18 cellular contexts compared by ENCODE assay signal in genomic region chr1:61808968-61809367, GRCh38.
DNase-seq lines count a peak whose midpoint lies in the region; ATAC-seq and TF ChIP-seq lines count a peak whose summit lies in the region.
"Had no signal": no experiment of that assay in that cellular context is flagged by ENCODE, and none has a peak within 500 bp of the region (broad histone marks: within the 10 kb centered on the region; RNA-seq: fewer than 3 reads in every experiment).

No MANE protein-coding gene starts in this region.

- intact Hi-C loops in PC-3 (cut with micrococcal nuclease), result no loop called here
- intact Hi-C loops in sciatic nerve (cut with DNase I), result no loop called here

- no peak overlapping the region for H3K27ac ChIP-seq in PC-3 (ENCODE audit: low read length)
- no peak overlapping the region for H3K27ac ChIP-seq in fibroblast of lung (ENCODE audit: insufficient read depth, low read length)
- H3K27ac ChIP-seq: 22Rv1 had no signal

- no peaks in the 10 kb centered on the region for H3K4me1 ChIP-seq in PC-3 (ENCODE audit: insufficient read depth, low read length)
- no peaks in the 10 kb centered on the region for H3K4me1 ChIP-seq in fibroblast of lung (ENCODE audit: control insufficient read depth, extremely low read depth, insufficient read depth, low read length)

- CTCF ChIA-PET in PC-3 (lab: Charles Lee), result no interaction called here

- no peak for ATAC-seq in PC-3
- peak; percentile 39 for ATAC-seq in sciatic nerve
- no peak for ATAC-seq in HG03039 (IDR thresholded peaks at IDR 0.05; ENCODE audit: unreplicated experiment)
- no peak for ATAC-seq in GM18858 (IDR thresholded peaks at IDR 0.05; ENCODE audit: unreplicated experiment)

- no peaks in the 10 kb centered on the region for H3K9me2 ChIP-seq in PC-3 (replicated peaks; ENCODE audit: low read length)

- H3K4me3 ChIP-seq in PC-3 (ENCODE audit: low read length), result no peak overlapping the region
- no peak overlapping the region for H3K4me3 ChIP-seq in fibroblast of lung (replicated peaks in 1 of 4; ENCODE audit: control extremely low read depth in 1 of 4, insufficient read depth in 1 of 4, low read depth in 3 of 4, low read length in 4 of 4)
- H3K4me3 ChIP-seq: smooth muscle cell had no signal

- POLR2A ChIA-PET in PC-3 (lab: Charles Lee; ENCODE audit: unreplicated experiment), result no interaction called here

- H3F3A ChIP-seq in PC-3 (ENCODE audit: low read length, unreplicated experiment), result no peaks in the 10 kb centered on the region

- no peak overlapping the region for H3K9ac ChIP-seq in PC-3 (ENCODE audit: low read length)
- no peak overlapping the region for H3K9ac ChIP-seq in fibroblast of lung (ENCODE audit: insufficient read depth, low read length)

- peak; percentile 12 for DNase-seq in DMS 273 (lab: John Stamatoyannopoulos, UW; ENCODE audit: unreplicated experiment)
- DNase-seq in DMS 273 treated with DMSO at 0.1 percent for 48 hours (lab: John Stamatoyannopoulos, UW), result no peak
- peak; percentile 1 for DNase-seq in PC-3
- peak; percentile 31 to 64 for DNase-seq in fibroblast of lung (ENCODE audit: low read depth in 2 of 2)
- DNase-seq in sciatic nerve (ENCODE audit: low spot score), result no peak
- DNase-seq in activated CD4-positive, alpha-beta T cell treated with anti-CD3 and anti-CD28 coated beads for 4 hours, result no peak
- DNase-seq: activated CD4-positive, alpha-beta T cell treated with anti-CD3 and anti-CD28 coated beads, Interleukin-2, amount 50 U/mL, for 1 hour; activated CD8-positive, alpha-beta memory T cell treated with anti-CD3 and anti-CD28 coated beads, Interleukin-2, amount 50 U/mL, for 48 hours; activated gamma-delta T cell; amniotic stem cell; Calu3; midbrain; NK-92 treated with Interleukin-12 subunit alpha and Interleukin-12 subunit beta, amount 100 ng/mL, for 24 hours; SW 1271 had no signal

- TF ChIP-seq CTCF in PC-3 (conservative IDR thresholded peaks at IDR 0.05; ENCODE audit: low read depth, low read length) (no peak), fibroblast of lung (conservative IDR thresholded peaks at IDR 0.05 in 1 of 2, IDR thresholded peaks at IDR 0.05 in 1 of 2; ENCODE audit: low read depth in 1 of 2, low read length in 2 of 2) (no peak)

- H2AFZ ChIP-seq in PC-3 (ENCODE audit: low read length) (no peak overlapping the region), fibroblast of lung (ENCODE audit: low read length) (no peak overlapping the region)

- H3K27me3 ChIP-seq in PC-3 (ENCODE audit: low read length) (no peaks in the 10 kb centered on the region), fibroblast of lung (ENCODE audit: control insufficient read depth, insufficient read depth, low read length) (no peaks in the 10 kb centered on the region)

- H3K4me2 ChIP-seq in PC-3 (ENCODE audit: low read length) (no peak overlapping the region), fibroblast of lung (ENCODE audit: extremely low read depth, insufficient read depth, low read length) (no peak overlapping the region)
- H3K4me2 ChIP-seq: smooth muscle cell had no signal

- H3K36me3 ChIP-seq in PC-3 (ENCODE audit: low read depth, low read length) (peaks cover 15% of the 10 kb centered on the region), fibroblast of lung (ENCODE audit: control insufficient read depth, insufficient read depth, low read length) (no peaks in the 10 kb centered on the region)

- H3K9me3 ChIP-seq in PC-3 (ENCODE audit: low read length), result no peaks in the 10 kb centered on the region
- no peaks in the 10 kb centered on the region for H3K9me3 ChIP-seq in fibroblast of lung (ENCODE audit: control insufficient read depth, insufficient read depth, low read depth, low read length)

- no peaks in the 10 kb centered on the region for H4K20me1 ChIP-seq in PC-3 (ENCODE audit: low read length)
- H4K20me1 ChIP-seq in fibroblast of lung (ENCODE audit: control insufficient read depth, extremely low read depth, insufficient read depth, low read length), result no peaks in the 10 kb centered on the region

- H3K79me2 ChIP-seq in PC-3 (ENCODE audit: low read length) (no peaks in the 10 kb centered on the region), fibroblast of lung (ENCODE audit: control insufficient read depth, insufficient read depth, low read length) (no peaks in the 10 kb centered on the region)

- BruUV-seq in PC-3 (replicated peaks; lab: Mats Ljungman, UMichigan), result no TSS peak

Comparison
In these comparisons a context has a peak if more than half of its experiments do, and no peak if none do; other contexts are left out.
1. DNase-seq: peak in DMS 273 (single experiment), PC-3 (single experiment) and fibroblast of lung (2 of 2); none in DMS 273 treated with DMSO at 0.1 percent for 48 hours (single experiment), sciatic nerve (single experiment) and activated CD4-positive, alpha-beta T cell treated with anti-CD3 and anti-CD28 coated beads for 4 hours (0 of 2).